Comparison of ENCODE assay signal across 11 cellular contexts in the genomic region with DNA sequence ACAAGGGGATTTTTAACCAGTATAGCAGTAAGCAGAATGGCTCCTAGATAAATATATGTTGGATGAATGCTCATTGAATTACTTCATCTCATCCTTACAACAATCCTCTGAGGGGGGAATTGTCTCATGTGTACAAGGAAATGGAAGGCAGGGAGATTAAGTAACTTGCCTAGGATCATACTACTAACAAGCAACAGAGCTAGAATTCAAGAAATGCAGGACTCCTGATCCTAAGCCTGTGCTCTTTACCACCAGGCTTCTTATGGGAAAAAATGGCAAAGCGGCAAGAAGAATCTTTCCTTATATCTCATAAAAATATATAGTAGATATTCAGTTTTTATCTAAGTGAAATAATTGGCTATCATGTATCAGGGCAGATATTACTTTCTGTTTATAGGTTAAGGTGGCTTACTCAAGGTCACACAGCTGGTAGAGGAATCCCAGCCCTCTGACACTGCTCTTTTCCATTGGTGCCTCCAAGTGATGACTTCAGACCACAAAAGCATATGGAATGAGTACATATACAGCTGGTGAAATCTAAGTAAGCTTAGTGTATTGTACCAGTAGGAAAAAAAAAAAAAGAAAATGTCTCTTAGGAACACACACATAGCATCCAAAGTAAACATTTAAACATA. TPM values are rescaled to one million over a fixed set of nuclear protein-coding genes. Genes with fewer than 3 reads are reported as not detected.
DNase-seq lines count a peak whose midpoint lies in the region; ATAC-seq, FAIRE-seq and TF ChIP-seq lines count a peak whose summit lies in the region.
"Had no signal": no experiment of that assay in that cellular context is flagged by ENCODE, and none has a peak within 500 bp of the region (broad histone marks: within the 10 kb centered on the region; RNA-seq: fewer than 3 reads in every experiment).

No MANE protein-coding gene starts in this region.

- H3K79me2 ChIP-seq in GM23338 (replicated peaks; ENCODE audit: insufficient read depth): peaks cover 80% of the 10 kb centered on the region

- H3K9me3 ChIP-seq in CD4-positive, CD25-positive, alpha-beta regulatory T cell (ENCODE audit: control insufficient read depth in 2 of 2, low read length in 2 of 2): no peaks in the 10 kb centered on the region

- H3K9me2 ChIP-seq in GM23338 (ENCODE audit: insufficient read depth): no peaks in the 10 kb centered on the region

- H3K36me3 Mint-ChIP-seq in CD4-positive, CD25-positive, alpha-beta regulatory T cell: peaks cover 7% of the 10 kb centered on the region
- peaks cover 13% of the 10 kb centered on the region for H3K36me3 Mint-ChIP-seq in GM23338 (ENCODE audit: low read depth)
- peaks cover 52% of the 10 kb centered on the region for H3K36me3 Mint-ChIP-seq in activated T-helper 17 cell treated with anti-CD3 and anti-CD28 coated beads, Interleukin-2, amount 50 U/mL, for 72 hours (ENCODE audit: low read depth)

- peaks cover 14% of the 10 kb centered on the region; the same call in 1 of the 2 replicates for H4K20me1 ChIP-seq in GM23338 (replicated peaks; ENCODE audit: insufficient read depth)

- peak overlapping the region; percentile 52 to 69 (median 64) for H3K4me3 Mint-ChIP-seq in CD4-positive, CD25-positive, alpha-beta regulatory T cell
- peak overlapping the region; percentile 55; the same call in 2 of the 3 replicates for H3K4me3 Mint-ChIP-seq in GM23338
- peak overlapping the region; percentile 97 for H3K4me3 Mint-ChIP-seq in activated T-helper 17 cell treated with anti-CD3 and anti-CD28 coated beads, Interleukin-2, amount 50 U/mL, for 72 hours

- no peak overlapping the region for H3K4me2 ChIP-seq in GM23338

- no peak for DNase-seq in CD4-positive, CD25-positive, alpha-beta regulatory T cell
- no peak for DNase-seq in GM23338 (ENCODE audit: low spot score)
- peak; percentile 52 for DNase-seq in iris pigment epithelial cell (ENCODE audit: low read depth)
- DNase-seq in NCI-H526 (lab: John Stamatoyannopoulos, UW): no peak
- no peak for DNase-seq in dedifferentiated amniotic fluid mesenchymal stem cell (ENCODE audit: extremely low spot score)
- no peak for DNase-seq in GM12892 (ENCODE audit: insufficient read length)
- DNase-seq: NCI-H1092; stimulated activated naive B cell treated with anti-CD40 and anti-IgM and Interleukin-4, amounts not matched to agents 10 μg/mL and 1 μg/mL and 100 μg/mL, for 72 hours had no signal

- ATAC-seq in CD4-positive, CD25-positive, alpha-beta regulatory T cell (ENCODE audit: low read depth in 2 of 2): no peak
- ATAC-seq in GM23338: no peak
- no peak for ATAC-seq in activated T-helper 17 cell treated with anti-CD3 and anti-CD28 coated beads, Interleukin-2, amount 50 U/mL, for 72 hours (replicated peaks)
- no peak for ATAC-seq in GM21526 (IDR thresholded peaks at IDR 0.05; ENCODE audit: low FRiP score, unreplicated experiment)
- ATAC-seq: stimulated activated naive B cell treated with anti-CD40 and anti-IgM and Interleukin-4, amounts not matched to agents 10 μg/mL and 1 μg/mL and 100 μg/mL, for 72 hours had no signal

- no peak for FAIRE-seq in GM12892 (lab: Jason Lieb, UNC)
- FAIRE-seq: keratinocyte had no signal

- peaks cover 24% of the 10 kb centered on the region for H3K4me1 ChIP-seq in CD4-positive, CD25-positive, alpha-beta regulatory T cell (ENCODE audit: control insufficient read depth, insufficient read depth, low read length, poor library complexity, severe bottlenecking)
- H3K4me1 ChIP-seq in GM23338 (ENCODE audit: insufficient read depth): peaks cover 10% of the 10 kb centered on the region

- H3K36me3 ChIP-seq in CD4-positive, CD25-positive, alpha-beta regulatory T cell (ENCODE audit: control insufficient read depth, insufficient read depth, low read length): peaks cover 11% of the 10 kb centered on the region
- H3K36me3 ChIP-seq in GM23338 (ENCODE audit: insufficient read depth): no peaks in the 10 kb centered on the region

- peaks cover 6% of the 10 kb centered on the region for H3F3A ChIP-seq in GM23338 (replicated peaks; ENCODE audit: low read depth)

- peak overlapping the region; percentile 29 for H3K4me3 ChIP-seq in CD4-positive, CD25-positive, alpha-beta regulatory T cell (ENCODE audit: low read depth, low read length)
- no peak overlapping the region for H3K4me3 ChIP-seq in GM23338

- H3K27me3 ChIP-seq in CD4-positive, CD25-positive, alpha-beta regulatory T cell (ENCODE audit: control insufficient read depth, insufficient read depth, low read length): no peaks in the 10 kb centered on the region
- no peaks in the 10 kb centered on the region for H3K27me3 ChIP-seq in GM23338 (ENCODE audit: insufficient read depth)

- TF ChIP-seq CTCF in GM23338 (conservative IDR thresholded peaks at IDR 0.05; ENCODE audit: low read depth in 2 of 2): no peak

- H3K27me3 Mint-ChIP-seq in CD4-positive, CD25-positive, alpha-beta regulatory T cell: no peaks in the 10 kb centered on the region
- H3K27me3 Mint-ChIP-seq in GM23338 (ENCODE audit: insufficient read depth, low read depth, poor library complexity): peaks cover 16% of the 10 kb centered on the region
- no peaks in the 10 kb centered on the region for H3K27me3 Mint-ChIP-seq in activated T-helper 17 cell treated with anti-CD3 and anti-CD28 coated beads, Interleukin-2, amount 50 U/mL, for 72 hours
- H3K27me3 Mint-ChIP-seq: stimulated activated naive B cell treated with anti-CD40 and anti-IgM and Interleukin-4, amounts not matched to agents 10 μg/mL and 1 μg/mL and 100 μg/mL, for 72 hours had no signal

- H3K9me3 Mint-ChIP-seq in CD4-positive, CD25-positive, alpha-beta regulatory T cell: no peaks in the 10 kb centered on the region
- H3K9me3 Mint-ChIP-seq in GM23338: no peaks in the 10 kb centered on the region
- H3K9me3 Mint-ChIP-seq in activated T-helper 17 cell treated with anti-CD3 and anti-CD28 coated beads, Interleukin-2, amount 50 U/mL, for 72 hours: no peaks in the 10 kb centered on the region
- H3K9me3 Mint-ChIP-seq: stimulated activated naive B cell treated with anti-CD40 and anti-IgM and Interleukin-4, amounts not matched to agents 10 μg/mL and 1 μg/mL and 100 μg/mL, for 72 hours had no signal

- H2AFZ ChIP-seq in GM23338: no peak overlapping the region

- no peak overlapping the region for H3K27ac ChIP-seq in CD4-positive, CD25-positive, alpha-beta regulatory T cell (ENCODE audit: insufficient read depth, low read length, poor library complexity, severe bottlenecking)
- H3K27ac ChIP-seq in GM23338 (ENCODE audit: low read depth): no peak overlapping the region

- peaks cover 28 to 57% (median 35%) of the 10 kb centered on the region in 4 donors for H3K4me1 Mint-ChIP-seq in CD4-positive, CD25-positive, alpha-beta regulatory T cell
- H3K4me1 Mint-ChIP-seq in GM23338: peaks cover 6% of the 10 kb centered on the region
- peaks cover 22% of the 10 kb centered on the region for H3K4me1 Mint-ChIP-seq in activated T-helper 17 cell treated with anti-CD3 and anti-CD28 coated beads, Interleukin-2, amount 50 U/mL, for 72 hours

- H3K27ac Mint-ChIP-seq in CD4-positive, CD25-positive, alpha-beta regulatory T cell: peak overlapping the region in 1 of 3 donors; percentile 20
- H3K27ac Mint-ChIP-seq in GM23338: no peak overlapping the region
- peak overlapping the region; percentile 12 for H3K27ac Mint-ChIP-seq in activated T-helper 17 cell treated with anti-CD3 and anti-CD28 coated beads, Interleukin-2, amount 50 U/mL, for 72 hours
- H3K27ac Mint-ChIP-seq: stimulated activated naive B cell treated with anti-CD40 and anti-IgM and Interleukin-4, amounts not matched to agents 10 μg/mL and 1 μg/mL and 100 μg/mL, for 72 hours had no signal

- TF ChIP-seq POLR2A in GM12892 (IDR thresholded peaks at IDR 0.05; ENCODE audit: low read depth, low read length): no peak

TF ChIP-seq in GM23338, 12 proteins besides CTCF, POLR2A, EP300 and RAD21 (continues in another document):
- TF ChIP-seq, protein P1, sequence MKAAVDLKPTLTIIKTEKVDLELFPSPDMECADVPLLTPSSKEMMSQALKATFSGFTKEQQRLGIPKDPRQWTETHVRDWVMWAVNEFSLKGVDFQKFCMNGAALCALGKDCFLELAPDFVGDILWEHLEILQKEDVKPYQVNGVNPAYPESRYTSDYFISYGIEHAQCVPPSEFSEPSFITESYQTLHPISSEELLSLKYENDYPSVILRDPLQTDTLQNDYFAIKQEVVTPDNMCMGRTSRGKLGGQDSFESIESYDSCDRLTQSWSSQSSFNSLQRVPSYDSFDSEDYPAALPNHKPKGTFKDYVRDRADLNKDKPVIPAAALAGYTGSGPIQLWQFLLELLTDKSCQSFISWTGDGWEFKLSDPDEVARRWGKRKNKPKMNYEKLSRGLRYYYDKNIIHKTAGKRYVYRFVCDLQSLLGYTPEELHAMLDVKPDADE (IDR thresholded peaks at IDR 0.05): no peak
- TF ChIP-seq ZNF114 (CRISPR knock-in tag; IDR thresholded peaks at IDR 0.05) (no peak), CREB1 (CRISPR knock-in tag; IDR thresholded peaks at IDR 0.05; ENCODE audit: low read depth) (no peak), JUNB (IDR thresholded peaks at IDR 0.05; ENCODE audit: unreplicated experiment) (no peak)

RNA-seq across cellular contexts. Expression of a gene that starts 2.1 kb away (rescaled TPM):
- total RNA-seq in CD4-positive, CD25-positive, alpha-beta regulatory T cell: 22.7 TPM
- 10 to 100 TPM; 10.9 to 13.4 (median 12.1) TPM for polyA plus RNA-seq in CD4-positive, CD25-positive, alpha-beta regulatory T cell
- 14.4 and 18.6 TPM in 2 replicates for total RNA-seq in GM23338 (2014; rRNA removed; shearing (Covaris generic))
- 7.1 and 7.2 TPM in 2 replicates for polyA plus RNA-seq in GM23338 (2016; fragmentation: Nextera tagmentation; extraction: Ambion mirVana)
- 10 to 100 TPM; 24.5 to 24.6 TPM for total RNA-seq in activated T-helper 17 cell treated with anti-CD3 and anti-CD28 coated beads, Interleukin-2, amount 50 U/mL, for 72 hours
- polyA plus RNA-seq in GM12892 (2012; ENCODE audit: missing spikeins): 9.9 TPM

RNA-seq across cellular contexts. Expression of a gene that starts 2.3 kb away (rescaled TPM):
- 31.3 TPM for total RNA-seq in CD4-positive, CD25-positive, alpha-beta regulatory T cell
- polyA plus RNA-seq in CD4-positive, CD25-positive, alpha-beta regulatory T cell: 10 to 100 TPM in 2 of 4 donors, 1 to 10 TPM in 2; 7.2 to 12.7 (median 9.7) TPM
- 23.6 and 33.3 TPM in 2 replicates for total RNA-seq in GM23338 (2014; rRNA removed; shearing (Covaris generic))
- 19.4 and 24.0 TPM in 2 replicates for polyA plus RNA-seq in GM23338 (2016; fragmentation: Nextera tagmentation; extraction: Ambion mirVana)
- 10 to 100 TPM; 19.4 to 22.9 TPM for total RNA-seq in activated T-helper 17 cell treated with anti-CD3 and anti-CD28 coated beads, Interleukin-2, amount 50 U/mL, for 72 hours
- 11.4 TPM for polyA plus RNA-seq in GM12892 (2012; ENCODE audit: missing spikeins)
